13 cellular contexts compared by ENCODE assay signal in the genomic region with DNA sequence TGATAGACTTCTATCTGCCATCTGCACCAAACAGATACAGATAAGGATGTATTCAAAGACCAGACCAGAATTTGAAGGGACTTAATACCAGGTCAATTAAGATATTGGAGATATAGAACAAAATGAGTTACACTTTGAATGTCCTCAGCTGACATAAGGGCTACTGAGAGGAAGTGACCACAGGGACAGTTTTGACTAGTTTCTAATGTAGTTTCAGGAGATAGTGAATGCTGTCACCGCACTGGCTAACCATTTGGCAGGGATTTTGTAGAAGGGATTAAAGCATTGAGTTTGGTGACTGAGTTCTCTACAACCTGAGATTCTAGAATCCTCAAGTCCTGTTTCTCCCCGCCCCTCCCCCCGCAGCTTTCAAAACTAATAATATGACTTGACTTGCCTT. TPM values are rescaled to one million over a fixed set of nuclear protein-coding genes. Genes with fewer than 3 reads are reported as not detected.
DNase-seq lines count a peak whose midpoint lies in the region; ATAC-seq and TF ChIP-seq lines count a peak whose summit lies in the region.
"Had no signal": no experiment of that assay in that cellular context is flagged by ENCODE, and none has a peak within 500 bp of the region (broad histone marks: within the 10 kb centered on the region; RNA-seq: fewer than 3 reads in every experiment).

No MANE protein-coding gene starts in this region.

- DNase-seq in activated CD4-positive, alpha-beta T cell treated with anti-CD3 and anti-CD28 coated beads for 36 hours, result no peak
- no peak for DNase-seq in activated CD4-positive, alpha-beta T cell treated with anti-CD3 and anti-CD28 coated beads for 48 hours
- no peak for DNase-seq in activated naive CD8-positive, alpha-beta T cell treated with anti-CD3 and anti-CD28 coated beads for 36 hours
- DNase-seq in osteocyte (ENCODE audit: extremely low spot score, unreplicated experiment), result no peak
- no peak for DNase-seq in foreskin melanocyte
- no peak for DNase-seq in effector CD4-positive, alpha-beta T cell
- no peak for DNase-seq in activated effector memory CD4-positive, alpha-beta T cell treated with anti-CD3 and anti-CD28 coated beads, Interleukin-2, amount 50 U/mL, for 16 hours
- DNase-seq: activated B cell treated with CpG ODN at 0.5 μM for 24 hours; activated effector memory CD4-positive, alpha-beta T cell treated with Interleukin-2 at 50 U/mL for 16 hours; NCI-H2107; stimulated activated CD4-positive, alpha-beta T cell treated with anti-CD3 and anti-CD28 coated beads, Interleukin-12 subunit alpha, Interleukin-12 subunit beta, amount 100 ng/mL, for 4 hours; transverse colon had no signal

- intact Hi-C loops in activated CD4-positive, alpha-beta T cell treated with anti-CD3 and anti-CD28 coated beads for 36 hours (cut with DNase I, micrococcal nuclease), result no loop called here

- no peaks in the 10 kb centered on the region for H3K27me3 Mint-ChIP-seq in activated CD4-positive, alpha-beta T cell treated with anti-CD3 and anti-CD28 coated beads for 36 hours
- no peaks in the 10 kb centered on the region for H3K27me3 Mint-ChIP-seq in activated naive CD8-positive, alpha-beta T cell treated with anti-CD3 and anti-CD28 coated beads for 36 hours
- H3K27me3 Mint-ChIP-seq in osteocyte (ENCODE audit: unreplicated experiment), result no peaks in the 10 kb centered on the region
- H3K27me3 Mint-ChIP-seq: activated B cell treated with CpG ODN at 0.5 μM for 24 hours had no signal

- CTCF ChIA-PET in activated CD4-positive, alpha-beta T cell treated with anti-CD3 and anti-CD28 coated beads for 36 hours (lab: Charles Lee), result interaction anchor here (1.5 kb wide), 1 partner anchor 10 kb away, joined by 6 read pairs; no protein-coding TSS in a partner anchor

- no peak for ATAC-seq in activated CD4-positive, alpha-beta T cell treated with anti-CD3 and anti-CD28 coated beads for 36 hours
- peak; percentile 68 for ATAC-seq in HG02870 (IDR thresholded peaks at IDR 0.05; ENCODE audit: unreplicated experiment)

- peak overlapping the region; percentile 55 for H3K27ac Mint-ChIP-seq in activated CD4-positive, alpha-beta T cell treated with anti-CD3 and anti-CD28 coated beads for 36 hours
- H3K27ac Mint-ChIP-seq in activated naive CD8-positive, alpha-beta T cell treated with anti-CD3 and anti-CD28 coated beads for 36 hours, result peak overlapping the region; percentile 44
- H3K27ac Mint-ChIP-seq in osteocyte (ENCODE audit: unreplicated experiment), result peak overlapping the region; percentile 66
- H3K27ac Mint-ChIP-seq: activated B cell treated with CpG ODN at 0.5 μM for 24 hours had no signal

- no peaks in the 10 kb centered on the region for H3K9me3 Mint-ChIP-seq in activated CD4-positive, alpha-beta T cell treated with anti-CD3 and anti-CD28 coated beads for 36 hours (ENCODE audit: low read depth)
- no peaks in the 10 kb centered on the region for H3K9me3 Mint-ChIP-seq in activated naive CD8-positive, alpha-beta T cell treated with anti-CD3 and anti-CD28 coated beads for 36 hours
- H3K9me3 Mint-ChIP-seq in osteocyte (ENCODE audit: unreplicated experiment), result no peaks in the 10 kb centered on the region
- H3K9me3 Mint-ChIP-seq: activated B cell treated with CpG ODN at 0.5 μM for 24 hours had no signal

- no peak for TF ChIP-seq CTCF in osteocyte (IDR thresholded peaks at IDR 0.05)

- H3K4me1 Mint-ChIP-seq in activated CD4-positive, alpha-beta T cell treated with anti-CD3 and anti-CD28 coated beads for 36 hours, result peaks cover 5% of the 10 kb centered on the region
- H3K4me1 Mint-ChIP-seq in activated naive CD8-positive, alpha-beta T cell treated with anti-CD3 and anti-CD28 coated beads for 36 hours, result peaks cover 15% of the 10 kb centered on the region
- H3K4me1 Mint-ChIP-seq in osteocyte (ENCODE audit: unreplicated experiment), result peaks cover 64% of the 10 kb centered on the region
- H3K4me1 Mint-ChIP-seq: activated B cell treated with CpG ODN at 0.5 μM for 24 hours had no signal

- H3K4me3 Mint-ChIP-seq in activated CD4-positive, alpha-beta T cell treated with anti-CD3 and anti-CD28 coated beads for 36 hours, result no peak overlapping the region
- no peak overlapping the region for H3K4me3 Mint-ChIP-seq in activated naive CD8-positive, alpha-beta T cell treated with anti-CD3 and anti-CD28 coated beads for 36 hours
- no peak overlapping the region for H3K4me3 Mint-ChIP-seq in osteocyte (ENCODE audit: unreplicated experiment)
- H3K4me3 Mint-ChIP-seq: activated B cell treated with CpG ODN at 0.5 μM for 24 hours had no signal

- peaks cover 61% of the 10 kb centered on the region for H3K36me3 Mint-ChIP-seq in activated CD4-positive, alpha-beta T cell treated with anti-CD3 and anti-CD28 coated beads for 36 hours (ENCODE audit: low read depth)
- peaks cover 34% of the 10 kb centered on the region for H3K36me3 Mint-ChIP-seq in activated naive CD8-positive, alpha-beta T cell treated with anti-CD3 and anti-CD28 coated beads for 36 hours
- H3K36me3 Mint-ChIP-seq in osteocyte (ENCODE audit: unreplicated experiment), result peaks cover 49% of the 10 kb centered on the region

- POLR2A ChIA-PET in activated CD4-positive, alpha-beta T cell treated with anti-CD3 and anti-CD28 coated beads for 36 hours (lab: Charles Lee), result no interaction called here

RNA-seq across cellular contexts. Expression of a gene that starts 22.7 kb away (rescaled TPM):
- total RNA-seq in activated CD4-positive, alpha-beta T cell treated with anti-CD3 and anti-CD28 coated beads for 36 hours, result 100 to 1,000 TPM in 1 of 2 experiments, 10 to 100 TPM in 1; 62.7 to 111 TPM
- 10 to 100 TPM; 61.4 to 68.0 TPM for total RNA-seq in activated naive CD8-positive, alpha-beta T cell treated with anti-CD3 and anti-CD28 coated beads for 36 hours
- total RNA-seq in osteocyte, result 31.1 and 32.6 TPM in 2 replicates
